1 cellular context compared by ENCODE assay signal in the genomic region with DNA sequence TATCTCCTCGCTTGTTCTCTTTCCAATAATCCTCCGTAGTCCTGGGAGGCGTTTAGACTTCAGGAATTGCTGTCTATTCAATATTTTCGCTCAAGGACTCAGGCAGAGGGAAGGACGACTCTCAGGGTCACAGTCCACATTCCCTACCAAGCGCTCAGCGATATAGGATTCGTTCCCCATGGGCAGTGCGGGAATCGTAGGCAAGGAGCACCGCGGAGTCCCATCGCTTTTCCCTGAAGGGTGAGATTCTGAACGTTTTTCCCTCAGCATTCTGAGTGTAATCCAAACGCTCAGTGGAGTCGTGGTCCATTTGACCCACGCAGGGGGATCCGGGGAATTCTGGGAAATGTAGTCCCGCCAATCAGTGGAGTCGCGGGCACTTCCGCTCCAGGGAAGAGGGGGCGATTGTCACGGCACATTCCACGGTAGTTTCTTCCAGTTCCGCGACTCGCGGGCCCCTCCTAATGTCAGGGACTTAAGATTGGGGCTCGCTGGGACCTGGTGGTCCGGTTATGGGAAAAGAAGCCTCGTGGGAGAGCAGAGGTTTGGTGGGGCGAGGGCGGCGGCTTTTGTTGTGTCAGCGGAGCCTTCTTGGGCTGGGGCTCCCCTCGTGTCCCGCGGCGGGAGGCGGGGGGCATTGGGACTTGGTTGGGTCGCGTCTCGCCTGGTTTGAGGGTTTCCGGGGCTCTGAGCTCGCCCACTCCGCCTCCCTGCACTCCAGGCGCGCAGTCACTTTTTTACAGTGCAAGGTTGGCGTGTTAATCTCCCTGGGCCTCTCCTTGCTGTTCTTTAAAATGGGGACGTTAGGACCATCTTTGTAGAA.
TF ChIP-seq lines count a peak whose summit lies in the region.

A gene (plus strand): TSS at position 364 of the 823 bp plus-strand sequence. CDS start 3,079 bp downstream, outside the sequence.

TF ChIP-seq in HepG2, 621 proteins besides CTCF, POLR2A, EP300 and RAD21 (continued from another document and continues in another):
- TF ChIP-seq, protein P1, sequence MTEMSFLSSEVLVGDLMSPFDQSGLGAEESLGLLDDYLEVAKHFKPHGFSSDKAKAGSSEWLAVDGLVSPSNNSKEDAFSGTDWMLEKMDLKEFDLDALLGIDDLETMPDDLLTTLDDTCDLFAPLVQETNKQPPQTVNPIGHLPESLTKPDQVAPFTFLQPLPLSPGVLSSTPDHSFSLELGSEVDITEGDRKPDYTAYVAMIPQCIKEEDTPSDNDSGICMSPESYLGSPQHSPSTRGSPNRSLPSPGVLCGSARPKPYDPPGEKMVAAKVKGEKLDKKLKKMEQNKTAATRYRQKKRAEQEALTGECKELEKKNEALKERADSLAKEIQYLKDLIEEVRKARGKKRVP (CRISPR knock-in tag; IDR thresholded peaks at IDR 0.05), result no peak
- TF ChIP-seq SMAD3 (CRISPR knock-in tag; IDR thresholded peaks at IDR 0.05), result peak; percentile 46; the same call in 1 of the 2 replicates
- TF ChIP-seq ZNF264 (CRISPR knock-in tag; IDR thresholded peaks at IDR 0.05), result no peak
- TF ChIP-seq SIX1 (CRISPR knock-in tag; IDR thresholded peaks at IDR 0.05; ENCODE audit: borderline replicate concordance), result no peak
- TF ChIP-seq HNRNPK (IDR thresholded peaks at IDR 0.05; ENCODE audit: low read depth, low read length, poor library complexity, severe bottlenecking), result no peak
- TF ChIP-seq GLI4 (CRISPR knock-in tag; IDR thresholded peaks at IDR 0.05; ENCODE audit: borderline replicate concordance), result no peak
- TF ChIP-seq ZNF317 (CRISPR knock-in tag; IDR thresholded peaks at IDR 0.05), result no peak
- no peak for TF ChIP-seq SOX5 (CRISPR knock-in tag; IDR thresholded peaks at IDR 0.05; ENCODE audit: borderline replicate concordance)
- peak; percentile 67 for TF ChIP-seq ASH2L (IDR thresholded peaks at IDR 0.05; ENCODE audit: insufficient read length, low read depth, low read length)
- TF ChIP-seq, protein P2, sequence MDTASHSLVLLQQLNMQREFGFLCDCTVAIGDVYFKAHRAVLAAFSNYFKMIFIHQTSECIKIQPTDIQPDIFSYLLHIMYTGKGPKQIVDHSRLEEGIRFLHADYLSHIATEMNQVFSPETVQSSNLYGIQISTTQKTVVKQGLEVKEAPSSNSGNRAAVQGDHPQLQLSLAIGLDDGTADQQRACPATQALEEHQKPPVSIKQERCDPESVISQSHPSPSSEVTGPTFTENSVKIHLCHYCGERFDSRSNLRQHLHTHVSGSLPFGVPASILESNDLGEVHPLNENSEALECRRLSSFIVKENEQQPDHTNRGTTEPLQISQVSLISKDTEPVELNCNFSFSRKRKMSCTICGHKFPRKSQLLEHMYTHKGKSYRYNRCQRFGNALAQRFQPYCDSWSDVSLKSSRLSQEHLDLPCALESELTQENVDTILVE (CRISPR knock-in tag; IDR thresholded peaks at IDR 0.05), result no peak; the same call in 1 of the 2 replicates
- TF ChIP-seq, protein P3, sequence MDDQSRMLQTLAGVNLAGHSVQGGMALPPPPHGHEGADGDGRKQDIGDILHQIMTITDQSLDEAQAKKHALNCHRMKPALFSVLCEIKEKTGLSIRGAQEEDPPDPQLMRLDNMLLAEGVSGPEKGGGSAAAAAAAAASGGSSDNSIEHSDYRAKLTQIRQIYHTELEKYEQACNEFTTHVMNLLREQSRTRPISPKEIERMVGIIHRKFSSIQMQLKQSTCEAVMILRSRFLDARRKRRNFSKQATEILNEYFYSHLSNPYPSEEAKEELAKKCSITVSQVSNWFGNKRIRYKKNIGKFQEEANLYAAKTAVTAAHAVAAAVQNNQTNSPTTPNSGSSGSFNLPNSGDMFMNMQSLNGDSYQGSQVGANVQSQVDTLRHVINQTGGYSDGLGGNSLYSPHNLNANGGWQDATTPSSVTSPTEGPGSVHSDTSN (CRISPR knock-in tag; IDR thresholded peaks at IDR 0.05; ENCODE audit: borderline replicate concordance), result no peak
- TF ChIP-seq, protein P4, sequence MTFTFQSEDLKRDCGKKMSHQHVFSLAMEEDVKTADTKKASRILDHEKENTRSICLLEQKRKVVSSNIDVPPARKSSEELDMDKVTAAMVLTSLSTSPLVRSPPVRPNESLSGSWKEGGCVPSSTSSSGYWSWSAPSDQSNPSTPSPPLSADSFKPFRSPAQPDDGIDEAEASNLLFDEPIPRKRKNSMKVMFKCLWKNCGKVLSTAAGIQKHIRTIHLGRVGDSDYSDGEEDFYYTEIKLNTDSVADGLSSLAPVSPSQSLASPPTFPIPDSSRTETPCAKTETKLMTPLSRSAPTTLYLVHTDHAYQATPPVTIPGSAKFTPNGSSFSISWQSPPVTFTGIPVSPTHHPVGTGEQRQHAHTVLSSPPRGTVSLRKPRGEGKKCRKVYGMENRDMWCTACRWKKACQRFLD (CRISPR knock-in tag; IDR thresholded peaks at IDR 0.05; ENCODE audit: borderline replicate concordance), result 0 out of 2 replicates have a peak, but pooled peaks have one; percentile 41
- TF ChIP-seq ZNF614 (CRISPR knock-in tag; IDR thresholded peaks at IDR 0.05; ENCODE audit: borderline replicate concordance), result 0 out of 2 replicates have a peak, but pooled peaks have one; percentile 31
- TF ChIP-seq TRIM24 (CRISPR knock-in tag; IDR thresholded peaks at IDR 0.05), result no peak
- TF ChIP-seq, protein P5, sequence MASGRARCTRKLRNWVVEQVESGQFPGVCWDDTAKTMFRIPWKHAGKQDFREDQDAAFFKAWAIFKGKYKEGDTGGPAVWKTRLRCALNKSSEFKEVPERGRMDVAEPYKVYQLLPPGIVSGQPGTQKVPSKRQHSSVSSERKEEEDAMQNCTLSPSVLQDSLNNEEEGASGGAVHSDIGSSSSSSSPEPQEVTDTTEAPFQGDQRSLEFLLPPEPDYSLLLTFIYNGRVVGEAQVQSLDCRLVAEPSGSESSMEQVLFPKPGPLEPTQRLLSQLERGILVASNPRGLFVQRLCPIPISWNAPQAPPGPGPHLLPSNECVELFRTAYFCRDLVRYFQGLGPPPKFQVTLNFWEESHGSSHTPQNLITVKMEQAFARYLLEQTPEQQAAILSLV (CRISPR knock-in tag; IDR thresholded peaks at IDR 0.05; ENCODE audit: borderline replicate concordance), result peak; percentile 70; the same call in 1 of the 2 replicates
- TF ChIP-seq, protein P6, sequence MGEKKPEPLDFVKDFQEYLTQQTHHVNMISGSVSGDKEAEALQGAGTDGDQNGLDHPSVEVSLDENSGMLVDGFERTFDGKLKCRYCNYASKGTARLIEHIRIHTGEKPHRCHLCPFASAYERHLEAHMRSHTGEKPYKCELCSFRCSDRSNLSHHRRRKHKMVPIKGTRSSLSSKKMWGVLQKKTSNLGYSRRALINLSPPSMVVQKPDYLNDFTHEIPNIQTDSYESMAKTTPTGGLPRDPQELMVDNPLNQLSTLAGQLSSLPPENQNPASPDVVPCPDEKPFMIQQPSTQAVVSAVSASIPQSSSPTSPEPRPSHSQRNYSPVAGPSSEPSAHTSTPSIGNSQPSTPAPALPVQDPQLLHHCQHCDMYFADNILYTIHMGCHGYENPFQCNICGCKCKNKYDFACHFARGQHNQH (CRISPR knock-in tag; IDR thresholded peaks at IDR 0.05), result no peak; the same call in 1 of the 2 replicates
- no peak for TF ChIP-seq SRY (CRISPR knock-in tag; IDR thresholded peaks at IDR 0.05)
- TF ChIP-seq SPEN (CRISPR knock-in tag; IDR thresholded peaks at IDR 0.05; ENCODE audit: low read depth), result peak; percentile 74; the same call in 1 of the 2 replicates
- TF ChIP-seq YEATS4 (CRISPR knock-in tag; IDR thresholded peaks at IDR 0.05; ENCODE audit: borderline replicate concordance), result peak; percentile 48
- TF ChIP-seq, protein P7, sequence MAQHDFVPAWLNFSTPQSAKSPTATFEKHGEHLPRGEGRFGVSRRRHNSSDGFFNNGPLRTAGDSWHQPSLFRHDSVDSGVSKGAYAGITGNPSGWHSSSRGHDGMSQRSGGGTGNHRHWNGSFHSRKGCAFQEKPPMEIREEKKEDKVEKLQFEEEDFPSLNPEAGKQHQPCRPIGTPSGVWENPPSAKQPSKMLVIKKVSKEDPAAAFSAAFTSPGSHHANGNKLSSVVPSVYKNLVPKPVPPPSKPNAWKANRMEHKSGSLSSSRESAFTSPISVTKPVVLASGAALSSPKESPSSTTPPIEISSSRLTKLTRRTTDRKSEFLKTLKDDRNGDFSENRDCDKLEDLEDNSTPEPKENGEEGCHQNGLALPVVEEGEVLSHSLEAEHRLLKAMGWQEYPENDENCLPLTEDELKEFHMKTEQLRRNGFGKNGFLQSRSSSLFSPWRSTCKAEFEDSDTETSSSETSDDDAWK (CRISPR knock-in tag; IDR thresholded peaks at IDR 0.05), result no peak
- TF ChIP-seq, protein P8, sequence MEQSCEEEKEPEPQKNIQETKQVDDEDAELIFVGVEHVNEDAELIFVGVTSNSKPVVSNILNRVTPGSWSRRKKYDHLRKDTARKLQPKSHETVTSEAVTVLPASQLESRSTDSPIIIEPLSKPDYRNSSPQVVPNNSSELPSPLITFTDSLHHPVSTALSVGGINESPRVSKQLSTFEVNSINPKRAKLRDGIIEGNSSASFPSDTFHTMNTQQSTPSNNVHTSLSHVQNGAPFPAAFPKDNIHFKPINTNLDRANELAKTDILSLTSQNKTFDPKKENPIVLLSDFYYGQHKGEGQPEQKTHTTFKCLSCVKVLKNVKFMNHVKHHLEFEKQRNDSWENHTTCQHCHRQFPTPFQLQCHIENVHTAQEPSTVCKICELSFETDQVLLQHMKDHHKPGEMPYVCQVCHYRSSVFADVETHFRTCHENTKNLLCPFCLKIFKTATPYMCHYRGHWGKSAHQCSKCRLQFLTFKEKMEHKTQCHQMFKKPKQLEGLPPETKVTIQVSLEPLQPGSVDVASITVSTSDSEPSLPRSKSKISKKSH (CRISPR knock-in tag; IDR thresholded peaks at IDR 0.05; ENCODE audit: borderline replicate concordance), result peak; percentile 54; the same call in 1 of the 2 replicates
- no peak for TF ChIP-seq NCOR1 (IDR thresholded peaks at IDR 0.05; ENCODE audit: borderline replicate concordance, low read length)
- TF ChIP-seq ZNF7 (CRISPR knock-in tag; IDR thresholded peaks at IDR 0.05), result no peak
- no peak; the same call in 1 of the 2 replicates for TF ChIP-seq NRL (CRISPR knock-in tag; IDR thresholded peaks at IDR 0.05; ENCODE audit: borderline replicate concordance)
- TF ChIP-seq, protein P9, sequence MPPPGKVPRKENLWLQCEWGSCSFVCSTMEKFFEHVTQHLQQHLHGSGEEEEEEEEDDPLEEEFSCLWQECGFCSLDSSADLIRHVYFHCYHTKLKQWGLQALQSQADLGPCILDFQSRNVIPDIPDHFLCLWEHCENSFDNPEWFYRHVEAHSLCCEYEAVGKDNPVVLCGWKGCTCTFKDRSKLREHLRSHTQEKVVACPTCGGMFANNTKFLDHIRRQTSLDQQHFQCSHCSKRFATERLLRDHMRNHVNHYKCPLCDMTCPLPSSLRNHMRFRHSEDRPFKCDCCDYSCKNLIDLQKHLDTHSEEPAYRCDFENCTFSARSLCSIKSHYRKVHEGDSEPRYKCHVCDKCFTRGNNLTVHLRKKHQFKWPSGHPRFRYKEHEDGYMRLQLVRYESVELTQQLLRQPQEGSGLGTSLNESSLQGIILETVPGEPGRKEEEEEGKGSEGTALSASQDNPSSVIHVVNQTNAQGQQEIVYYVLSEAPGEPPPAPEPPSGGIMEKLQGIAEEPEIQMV (CRISPR knock-in tag; IDR thresholded peaks at IDR 0.05; ENCODE audit: low read depth), result no peak
- TF ChIP-seq PHF21A (CRISPR knock-in tag; IDR thresholded peaks at IDR 0.05), result no peak; the same call in 1 of the 2 replicates
- no peak for TF ChIP-seq ZFAT (CRISPR knock-in tag; conservative IDR thresholded peaks at IDR 0.05)
- TF ChIP-seq ZNF20 (CRISPR knock-in tag; IDR thresholded peaks at IDR 0.05), result no peak
- peak; percentile 40; the same call in 1 of the 2 replicates for TF ChIP-seq ZNF225 (CRISPR knock-in tag; IDR thresholded peaks at IDR 0.05)
- no peak for TF ChIP-seq ZNF460 (CRISPR knock-in tag; IDR thresholded peaks at IDR 0.05; ENCODE audit: borderline replicate concordance)
- TF ChIP-seq HMG20B (CRISPR knock-in tag; conservative IDR thresholded peaks at IDR 0.05), result no peak
- no peak for TF ChIP-seq TBP (CRISPR knock-in tag; IDR thresholded peaks at IDR 0.05)
- peak; percentile 24; the same call in 1 of the 2 replicates for TF ChIP-seq HNF4G (IDR thresholded peaks at IDR 0.05; ENCODE audit: borderline replicate concordance, low read depth, low read length)
- TF ChIP-seq HNF4G (CRISPR knock-in tag; IDR thresholded peaks at IDR 0.05; ENCODE audit: borderline replicate concordance, low read depth), result peak; percentile 66; the same call in 1 of the 2 replicates
- peak; percentile 27 for TF ChIP-seq AGO2 (optimal IDR thresholded peaks at IDR 0.05; ENCODE audit: low read depth, low read length)
- TF ChIP-seq KDM6A (CRISPR knock-in tag; IDR thresholded peaks at IDR 0.05; ENCODE audit: low read depth), result no peak
- TF ChIP-seq CREM (IDR thresholded peaks at IDR 0.05), result peak; percentile 92
- no peak for TF ChIP-seq CREM (CRISPR knock-in tag; IDR thresholded peaks at IDR 0.05)
- TF ChIP-seq FIP1L1 (IDR thresholded peaks at IDR 0.05; ENCODE audit: borderline replicate concordance, insufficient read depth, low read depth, low read length), result no peak
- no peak for TF ChIP-seq ZNF792 (CRISPR knock-in tag; IDR thresholded peaks at IDR 0.05)
- TF ChIP-seq SAP130 (CRISPR knock-in tag; IDR thresholded peaks at IDR 0.05; ENCODE audit: low read depth), result peak; percentile 89
- peak; percentile 71 for TF ChIP-seq GABPA (IDR thresholded peaks at IDR 0.05; ENCODE audit: low read depth, low read length)
- TF ChIP-seq GABPA (CRISPR knock-in tag; IDR thresholded peaks at IDR 0.05; ENCODE audit: low read depth), result peak; percentile 95
- TF ChIP-seq XBP1 (CRISPR knock-in tag; IDR thresholded peaks at IDR 0.05), result no peak
- no peak; the same call in 1 of the 2 replicates for TF ChIP-seq HDAC2 (CRISPR knock-in tag; IDR thresholded peaks at IDR 0.05)
- TF ChIP-seq IRF2 (CRISPR knock-in tag; IDR thresholded peaks at IDR 0.05), result peak; percentile 78
- TF ChIP-seq, protein P10, sequence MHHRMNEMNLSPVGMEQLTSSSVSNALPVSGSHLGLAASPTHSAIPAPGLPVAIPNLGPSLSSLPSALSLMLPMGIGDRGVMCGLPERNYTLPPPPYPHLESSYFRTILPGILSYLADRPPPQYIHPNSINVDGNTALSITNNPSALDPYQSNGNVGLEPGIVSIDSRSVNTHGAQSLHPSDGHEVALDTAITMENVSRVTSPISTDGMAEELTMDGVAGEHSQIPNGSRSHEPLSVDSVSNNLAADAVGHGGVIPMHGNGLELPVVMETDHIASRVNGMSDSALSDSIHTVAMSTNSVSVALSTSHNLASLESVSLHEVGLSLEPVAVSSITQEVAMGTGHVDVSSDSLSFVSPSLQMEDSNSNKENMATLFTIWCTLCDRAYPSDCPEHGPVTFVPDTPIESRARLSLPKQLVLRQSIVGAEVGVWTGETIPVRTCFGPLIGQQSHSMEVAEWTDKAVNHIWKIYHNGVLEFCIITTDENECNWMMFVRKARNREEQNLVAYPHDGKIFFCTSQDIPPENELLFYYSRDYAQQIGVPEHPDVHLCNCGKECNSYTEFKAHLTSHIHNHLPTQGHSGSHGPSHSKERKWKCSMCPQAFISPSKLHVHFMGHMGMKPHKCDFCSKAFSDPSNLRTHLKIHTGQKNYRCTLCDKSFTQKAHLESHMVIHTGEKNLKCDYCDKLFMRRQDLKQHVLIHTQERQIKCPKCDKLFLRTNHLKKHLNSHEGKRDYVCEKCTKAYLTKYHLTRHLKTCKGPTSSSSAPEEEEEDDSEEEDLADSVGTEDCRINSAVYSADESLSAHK (CRISPR knock-in tag; IDR thresholded peaks at IDR 0.05; ENCODE audit: borderline replicate concordance), result no peak
- TF ChIP-seq TBX3 (IDR thresholded peaks at IDR 0.05; ENCODE audit: borderline replicate concordance), result no peak
- peak; percentile 50; the same call in 1 of the 2 replicates for TF ChIP-seq HOXA5 (CRISPR knock-in tag; IDR thresholded peaks at IDR 0.05)
- TF ChIP-seq ZFY (CRISPR knock-in tag; IDR thresholded peaks at IDR 0.05), result peak; percentile 61; the same call in 1 of the 2 replicates
- TF ChIP-seq SAFB2 (CRISPR knock-in tag; IDR thresholded peaks at IDR 0.05; ENCODE audit: borderline replicate concordance, low read depth), result no peak
- TF ChIP-seq ZSCAN9 (CRISPR knock-in tag; IDR thresholded peaks at IDR 0.05; ENCODE audit: borderline replicate concordance), result peak; percentile 66; the same call in 1 of the 2 replicates
